Comparison of ENCODE assay signal across 15 cellular contexts in genomic region chr5:175520321-175520720, GRCh38. TPM values are rescaled to one million over a fixed set of nuclear protein-coding genes. Genes with fewer than 3 reads are reported as not detected.
A peak's percentile ranks its signal among the peaks of the same experiment; 100 is the strongest.
DNase-seq lines count a peak whose midpoint lies in the region; ATAC-seq and TF ChIP-seq lines count a peak whose summit lies in the region.
"Had no signal": no experiment of that assay in that cellular context is flagged by ENCODE, and none has a peak within 500 bp of the region (broad histone marks: within the 10 kb centered on the region; RNA-seq: fewer than 3 reads in every experiment).

No MANE protein-coding gene starts in this region.

- DNase-seq in NCI-H345 treated with DMSO at 0.1 percent for 48 hours (lab: John Stamatoyannopoulos, UW; ENCODE audit: unreplicated experiment) (peak; percentile 22), NCI-H345 (lab: John Stamatoyannopoulos, UW) (no peak), G401 (ENCODE audit: low spot score) (no peak), DMS114 treated with DMSO at 0.1 percent for 48 hours (lab: John Stamatoyannopoulos, UW; ENCODE audit: unreplicated experiment) (no peak), testis (no peak)
- DNase-seq in activated T-cell treated with anti-CD3 and anti-CD28 coated beads, Interleukin-2, amount 50 U/mL, for 4 hours: peak; percentile 46
- peak in 7 of 9 donors; percentile 2 to 55 (median 29) for DNase-seq in naive thymus-derived CD4-positive, alpha-beta T cell
- DNase-seq in stimulated activated naive CD8-positive, alpha-beta T cell treated with anti-CD3 and anti-CD28 coated beads, Interleukin-15, Interleukin-2, amounts not matched to agents 100 U/mL and 50 U/mL, for 24 hours: peak; percentile 65
- DNase-seq: body of pancreas, Caco-2, islet precursor cell, NCI-H2107, PC-3, posterior cingulate gyrus had no signal

- peaks cover 88% of the 10 kb centered on the region for H3K4me1 Mint-ChIP-seq in activated T-cell treated with anti-CD3 and anti-CD28 coated beads, Interleukin-2, amount 50 U/mL, for 4 hours (ENCODE audit: low read depth)
- H3K4me1 Mint-ChIP-seq in naive thymus-derived CD4-positive, alpha-beta T cell: peaks cover 48 to 99% (median 94%) of the 10 kb centered on the region in 7 donors
- H3K4me1 Mint-ChIP-seq: mesothelial cell of epicardium had no signal

- peak overlapping the region; percentile 80 to 97 (median 91) for H3K27ac Mint-ChIP-seq in naive thymus-derived CD4-positive, alpha-beta T cell
- H3K27ac Mint-ChIP-seq: mesothelial cell of epicardium had no signal

- H3K4me1 ChIP-seq in naive thymus-derived CD4-positive, alpha-beta T cell (ENCODE audit: control insufficient read depth in 2 of 2, insufficient read depth in 2 of 2, low read length in 2 of 2): peaks cover 44 to 69% of the 10 kb centered on the region in 2 donors
- H3K4me1 ChIP-seq in testis: no peaks in the 10 kb centered on the region
- H3K4me1 ChIP-seq: body of pancreas had no signal

- CTCF ChIA-PET in naive thymus-derived CD4-positive, alpha-beta T cell (lab: Charles Lee): interaction anchor here (1.6 kb wide), 1 partner anchor 14 kb away, joined by 4 read pairs; no protein-coding TSS in a partner anchor

- TF ChIP-seq POLR2A in testis (IDR thresholded peaks at IDR 0.05): no peak

- no peak for ATAC-seq in activated T-cell treated with anti-CD3 and anti-CD28 coated beads, Interleukin-2, amount 50 U/mL, for 4 hours
- no peak for ATAC-seq in naive thymus-derived CD4-positive, alpha-beta T cell
- ATAC-seq in stimulated activated naive CD8-positive, alpha-beta T cell treated with anti-CD3 and anti-CD28 coated beads, Interleukin-15, Interleukin-2, amounts not matched to agents 100 U/mL and 50 U/mL, for 24 hours: peak; percentile 3
- ATAC-seq: body of pancreas, PC-3 had no signal

- in situ Hi-C loops in G401 (cut with HindIII; ENCODE audit: low sequenced_read_pairs): no loop called here

- peak overlapping the region; percentile 65 for H3K27ac ChIP-seq in naive thymus-derived CD4-positive, alpha-beta T cell (ENCODE audit: low read depth, low read length)
- H3K27ac ChIP-seq in testis: no peak overlapping the region
- H3K27ac ChIP-seq: body of pancreas had no signal

- H3K27me3 ChIP-seq in naive thymus-derived CD4-positive, alpha-beta T cell (ENCODE audit: control insufficient read depth in 2 of 2, insufficient read depth in 2 of 2, low read length in 2 of 2): no peaks in the 10 kb centered on the region
- no peaks in the 10 kb centered on the region for H3K27me3 ChIP-seq in testis
- H3K27me3 ChIP-seq: body of pancreas had no signal

- WGBS in testis, 2 donors: 89 to 98% methylated on average over 5 of the region's 5 CpGs

- H3K36me3 ChIP-seq in naive thymus-derived CD4-positive, alpha-beta T cell (ENCODE audit: control insufficient read depth in 2 of 3, insufficient read depth in 3 of 3, low read length in 3 of 3): peaks cover 0 to 22% (median 0%) of the 10 kb centered on the region in 3 experiments
- no peaks in the 10 kb centered on the region for H3K36me3 ChIP-seq in testis (ENCODE audit: low read depth, missing control alignments)

- no peaks in the 10 kb centered on the region for H3K9me3 ChIP-seq in naive thymus-derived CD4-positive, alpha-beta T cell (ENCODE audit: control insufficient read depth in 2 of 3, low read length in 3 of 3)
- no peaks in the 10 kb centered on the region for H3K9me3 ChIP-seq in testis
- H3K9me3 ChIP-seq: body of pancreas, Caco-2 had no signal

- no peaks in the 10 kb centered on the region for H3K27me3 Mint-ChIP-seq in activated T-cell treated with anti-CD3 and anti-CD28 coated beads, Interleukin-2, amount 50 U/mL, for 4 hours (ENCODE audit: low read depth)
- H3K27me3 Mint-ChIP-seq in naive thymus-derived CD4-positive, alpha-beta T cell: no peaks in the 10 kb centered on the region

- H3K36me3 Mint-ChIP-seq in activated T-cell treated with anti-CD3 and anti-CD28 coated beads, Interleukin-2, amount 50 U/mL, for 4 hours (ENCODE audit: insufficient read depth): peaks cover 79% of the 10 kb centered on the region
- H3K36me3 Mint-ChIP-seq in naive thymus-derived CD4-positive, alpha-beta T cell: peaks cover 7 to 70% (median 49%) of the 10 kb centered on the region in 5 donors

- H3K4me3 ChIP-seq in naive thymus-derived CD4-positive, alpha-beta T cell (ENCODE audit: low read length): peak overlapping the region; percentile 44
- no peak overlapping the region for H3K4me3 ChIP-seq in testis
- H3K4me3 ChIP-seq: body of pancreas had no signal

- POLR2A ChIA-PET in naive thymus-derived CD4-positive, alpha-beta T cell (lab: Charles Lee): interaction anchor here (0.7 to 3.2 kb wide), 5 partner anchors 16 to 56 kb away, joined by 3 to 11 read pairs (median 3); partner anchors contain the start of gene SFXN1

- H3K4me3 Mint-ChIP-seq in activated T-cell treated with anti-CD3 and anti-CD28 coated beads, Interleukin-2, amount 50 U/mL, for 4 hours: peak overlapping the region; percentile 95
- H3K4me3 Mint-ChIP-seq in naive thymus-derived CD4-positive, alpha-beta T cell: peak overlapping the region; percentile 38 to 86 (median 78)
- H3K4me3 Mint-ChIP-seq: mesothelial cell of epicardium had no signal

- no peak for TF ChIP-seq CTCF in testis (IDR thresholded peaks at IDR 0.05)

- H3K9me3 Mint-ChIP-seq in activated T-cell treated with anti-CD3 and anti-CD28 coated beads, Interleukin-2, amount 50 U/mL, for 4 hours: peaks cover 13% of the 10 kb centered on the region
- H3K9me3 Mint-ChIP-seq in naive thymus-derived CD4-positive, alpha-beta T cell: peaks cover 0 to 13% (median 6%) of the 10 kb centered on the region in 11 donors

- intact Hi-C loops in naive thymus-derived CD4-positive, alpha-beta T cell (cut with micrococcal nuclease): loop anchor here in 1 of 2 donors (5.0 to 10.0 kb wide), 3 partner anchors 924 to 1124 kb away; partner anchors contain the start of genes FAF2, RNF44 and TSPAN17
- intact Hi-C loops in testis (cut with DNase I; ENCODE audit: low total_unique reads): no loop called here

RNA-seq across cellular contexts. Expression of gene SFXN1, which starts 42.0 kb away (rescaled TPM):
- 100 to 1,000 TPM; 345 to 411 (median 373) TPM for total RNA-seq in activated T-cell treated with anti-CD3 and anti-CD28 coated beads, Interleukin-2, amount 50 U/mL, for 4 hours
- 100 to 1,000 TPM in 1 of 5 experiments, 10 to 100 TPM in 4; 58.7 to 177 (median 88.9) TPM for total RNA-seq in naive thymus-derived CD4-positive, alpha-beta T cell
- 10 to 100 TPM; 40.2 to 64.0 TPM for polyA plus RNA-seq in naive thymus-derived CD4-positive, alpha-beta T cell
- total RNA-seq in G401 (2014; rRNA removed; shearing (Covaris generic)): 107 and 206 TPM in 2 replicates
- total RNA-seq in testis: 10 to 100 TPM; 29.3 to 44.5 TPM
- 22.6 TPM for polyA plus RNA-seq in testis (ENCODE audit: insufficient read depth, low read depth, low replicate concordance)

Comparison
In these comparisons a context has a peak if more than half of its experiments do, and no peak if none do; other contexts are left out.
1. DNase-seq: peak in NCI-H345 treated with DMSO at 0.1 percent for 48 hours (single experiment), activated T-cell treated with anti-CD3 and anti-CD28 coated beads, Interleukin-2, amount 50 U/mL, for 4 hours (single experiment), naive thymus-derived CD4-positive, alpha-beta T cell (7 of 9) and stimulated activated naive CD8-positive, alpha-beta T cell treated with anti-CD3 and anti-CD28 coated beads, Interleukin-15, Interleukin-2, amounts not matched to agents 100 U/mL and 50 U/mL, for 24 hours (single experiment); none in NCI-H345 (single experiment), G401 (single experiment), DMS114 treated with DMSO at 0.1 percent for 48 hours (single experiment) and testis (single experiment).